Comparison of ENCODE assay signal across 17 cellular contexts in genomic region chr15:101697488-101697887, GRCh38. TPM values are rescaled to one million over a fixed set of nuclear protein-coding genes. Genes with fewer than 3 reads are reported as not detected.
DNase-seq lines count a peak whose midpoint lies in the region; ATAC-seq and TF ChIP-seq lines count a peak whose summit lies in the region.
"Had no signal": no experiment of that assay in that cellular context is flagged by ENCODE, and none has a peak within 500 bp of the region (broad histone marks: within the 10 kb centered on the region; RNA-seq: fewer than 3 reads in every experiment).

No MANE protein-coding gene starts in this region.

- POLR2A ChIA-PET in activated CD8-positive, alpha-beta T cell treated with anti-CD3 and anti-CD28 coated beads, Interleukin-2, amount 10 ng/mL, durations not matched to agents 7 days and 5 days (lab: Charles Lee), result interaction anchor here (0.7 kb wide), 1 partner anchor 56 kb away, joined by 3 read pairs; no protein-coding TSS in a partner anchor
- POLR2A ChIA-PET in activated CD8-positive, alpha-beta T cell treated with anti-CD3 and anti-CD28 coated beads for 36 hours (lab: Charles Lee), result interaction anchor here (1.4 kb wide), 1 partner anchor 9 kb away, joined by 4 read pairs; no protein-coding TSS in a partner anchor
- POLR2A ChIA-PET in CD4-positive, alpha-beta T cell (lab: Charles Lee), result interaction anchor here (1.2 kb wide), 1 partner anchor 26 kb away, joined by 7 read pairs; the partner anchor contains the start of gene TARS3

- H3K27ac Mint-ChIP-seq in activated CD8-positive, alpha-beta T cell treated with anti-CD3 and anti-CD28 coated beads, Interleukin-2, amount 10 ng/mL, durations not matched to agents 7 days and 5 days, result peak overlapping the region; percentile 39
- H3K27ac Mint-ChIP-seq in activated CD8-positive, alpha-beta T cell treated with anti-CD3 and anti-CD28 coated beads for 36 hours, result no peak overlapping the region
- peak overlapping the region; percentile 88 for H3K27ac Mint-ChIP-seq in CD4-positive, alpha-beta T cell
- peak overlapping the region; percentile 53 for H3K27ac Mint-ChIP-seq in T-helper 17 cell
- H3K27ac Mint-ChIP-seq: H9 had no signal

- peaks cover 61% of the 10 kb centered on the region for H3K36me3 Mint-ChIP-seq in activated CD8-positive, alpha-beta T cell treated with anti-CD3 and anti-CD28 coated beads, Interleukin-2, amount 10 ng/mL, durations not matched to agents 7 days and 5 days (ENCODE audit: low read depth)
- H3K36me3 Mint-ChIP-seq in activated CD8-positive, alpha-beta T cell treated with anti-CD3 and anti-CD28 coated beads for 36 hours (ENCODE audit: low read depth), result peaks cover 57% of the 10 kb centered on the region
- peaks cover 95% of the 10 kb centered on the region for H3K36me3 Mint-ChIP-seq in CD4-positive, alpha-beta T cell (ENCODE audit: low read depth)
- H3K36me3 Mint-ChIP-seq in T-helper 17 cell (ENCODE audit: low read depth), result peaks cover 13% of the 10 kb centered on the region

- no peaks in the 10 kb centered on the region for H3K9me3 Mint-ChIP-seq in activated CD8-positive, alpha-beta T cell treated with anti-CD3 and anti-CD28 coated beads, Interleukin-2, amount 10 ng/mL, durations not matched to agents 7 days and 5 days (ENCODE audit: insufficient read depth)
- H3K9me3 Mint-ChIP-seq in activated CD8-positive, alpha-beta T cell treated with anti-CD3 and anti-CD28 coated beads for 36 hours, result no peaks in the 10 kb centered on the region
- H3K9me3 Mint-ChIP-seq in CD4-positive, alpha-beta T cell, result no peaks in the 10 kb centered on the region
- H3K9me3 Mint-ChIP-seq: H9 had no signal

- no peak overlapping the region for H3K4me3 ChIP-seq in esophagus muscularis mucosa
- H3K4me3 ChIP-seq: GM12878, MG63 had no signal

- peaks cover 54 to 100% (median 90%) of the 10 kb centered on the region in 4 donors for H3K36me3 ChIP-seq in esophagus muscularis mucosa

- no peak overlapping the region for H3K4me3 Mint-ChIP-seq in activated CD8-positive, alpha-beta T cell treated with anti-CD3 and anti-CD28 coated beads, Interleukin-2, amount 10 ng/mL, durations not matched to agents 7 days and 5 days
- no peak overlapping the region for H3K4me3 Mint-ChIP-seq in activated CD8-positive, alpha-beta T cell treated with anti-CD3 and anti-CD28 coated beads for 36 hours
- H3K4me3 Mint-ChIP-seq in CD4-positive, alpha-beta T cell, result peak overlapping the region; percentile 76
- H3K4me3 Mint-ChIP-seq in T-helper 17 cell, result peak overlapping the region; percentile 68
- H3K4me3 Mint-ChIP-seq: H9 had no signal

- H3K27me3 ChIP-seq in CD4-positive, alpha-beta T cell (ENCODE audit: control insufficient read depth, insufficient read depth, low read length), result no peaks in the 10 kb centered on the region
- no peaks in the 10 kb centered on the region for H3K27me3 ChIP-seq in esophagus muscularis mucosa
- H3K27me3 ChIP-seq: MG63 had no signal

- H3K4me1 Mint-ChIP-seq in activated CD8-positive, alpha-beta T cell treated with anti-CD3 and anti-CD28 coated beads, Interleukin-2, amount 10 ng/mL, durations not matched to agents 7 days and 5 days (ENCODE audit: low read depth), result peaks cover 28% of the 10 kb centered on the region
- peaks cover 27% of the 10 kb centered on the region for H3K4me1 Mint-ChIP-seq in activated CD8-positive, alpha-beta T cell treated with anti-CD3 and anti-CD28 coated beads for 36 hours (ENCODE audit: low read depth)
- peaks cover 44% of the 10 kb centered on the region for H3K4me1 Mint-ChIP-seq in CD4-positive, alpha-beta T cell (ENCODE audit: low read depth)
- peaks cover 21% of the 10 kb centered on the region for H3K4me1 Mint-ChIP-seq in T-helper 17 cell

- no peak for DNase-seq in activated CD8-positive, alpha-beta T cell treated with anti-CD3 and anti-CD28 coated beads, Interleukin-2, amount 10 ng/mL, durations not matched to agents 7 days and 5 days
- no peak for DNase-seq in activated CD8-positive, alpha-beta T cell treated with anti-CD3 and anti-CD28 coated beads for 36 hours
- peak in 1 of 10 experiments; percentile 2 for DNase-seq in CD4-positive, alpha-beta T cell
- no peak for DNase-seq in T-helper 17 cell
- peak; percentile 7 for DNase-seq in esophagus muscularis mucosa (ENCODE audit: extremely low spot score)
- DNase-seq in DMS153 (lab: John Stamatoyannopoulos, UW), result no peak
- no peak for DNase-seq in OCI-M1 (lab: John Stamatoyannopoulos, UW)
- DNase-seq: C1 segment of cervical spinal cord, H9, MG63, NCI-H1092 treated with DMSO at 0.1 percent for 48 hours, NCI-H1694, NCI-H345, NCI-H526 treated with DMSO at 0.1 percent for 48 hours had no signal

- ATAC-seq in activated CD8-positive, alpha-beta T cell treated with anti-CD3 and anti-CD28 coated beads, Interleukin-2, amount 10 ng/mL, durations not matched to agents 7 days and 5 days, result peak; percentile 72
- no peak for ATAC-seq in activated CD8-positive, alpha-beta T cell treated with anti-CD3 and anti-CD28 coated beads for 36 hours
- ATAC-seq in CD4-positive, alpha-beta T cell (ENCODE audit: poor library complexity), result peak; percentile 90
- ATAC-seq in T-helper 17 cell (peak; percentile 68), GM18858 (IDR thresholded peaks at IDR 0.05; ENCODE audit: unreplicated experiment) (no peak)
- ATAC-seq: GM12878 had no signal

- no peak for TF ChIP-seq EP300 in esophagus muscularis mucosa (IDR thresholded peaks at IDR 0.05)

- TF ChIP-seq CTCF in activated CD8-positive, alpha-beta T cell treated with anti-CD3 and anti-CD28 coated beads for 36 hours (IDR thresholded peaks at IDR 0.05), result no peak
- no peak for TF ChIP-seq CTCF in CD4-positive, alpha-beta T cell (IDR thresholded peaks at IDR 0.05)
- TF ChIP-seq CTCF in esophagus muscularis mucosa (IDR thresholded peaks at IDR 0.05), result no peak

- CTCF ChIA-PET in activated CD8-positive, alpha-beta T cell treated with anti-CD3 and anti-CD28 coated beads, Interleukin-2, amount 10 ng/mL, durations not matched to agents 7 days and 5 days (lab: Charles Lee), result interaction anchor here (1.3 kb wide), 1 partner anchor 43 kb away, joined by 3 read pairs; no protein-coding TSS in a partner anchor
- CTCF ChIA-PET in activated CD8-positive, alpha-beta T cell treated with anti-CD3 and anti-CD28 coated beads for 36 hours (lab: Charles Lee), result interaction anchor here (1.9 kb wide), 1 partner anchor 56 kb away, joined by 4 read pairs; no protein-coding TSS in a partner anchor
- CTCF ChIA-PET in CD4-positive, alpha-beta T cell (lab: Charles Lee), result no interaction called here

- no peaks in the 10 kb centered on the region for H3K27me3 Mint-ChIP-seq in activated CD8-positive, alpha-beta T cell treated with anti-CD3 and anti-CD28 coated beads, Interleukin-2, amount 10 ng/mL, durations not matched to agents 7 days and 5 days (ENCODE audit: low read depth)
- H3K27me3 Mint-ChIP-seq in activated CD8-positive, alpha-beta T cell treated with anti-CD3 and anti-CD28 coated beads for 36 hours, result no peaks in the 10 kb centered on the region
- H3K27me3 Mint-ChIP-seq in CD4-positive, alpha-beta T cell, result no peaks in the 10 kb centered on the region
- H3K27me3 Mint-ChIP-seq in T-helper 17 cell, result no peaks in the 10 kb centered on the region

- no peaks in the 10 kb centered on the region for H3K4me1 ChIP-seq in esophagus muscularis mucosa

- intact Hi-C loops in activated CD8-positive, alpha-beta T cell treated with anti-CD3 and anti-CD28 coated beads for 36 hours (cut with micrococcal nuclease), result no loop called here
- intact Hi-C loops in CD4-positive, alpha-beta T cell (cut with DNase I, micrococcal nuclease), result loop anchor here in 1 of 2 experiments (2.0 kb wide), 1 partner anchor 27 kb away; the partner anchor contains the start of gene TARS3
- intact Hi-C loops in esophagus muscularis mucosa (cut with DNase I), result no loop called here

- 93% methylated on average over 7 of the region's 7 CpGs for WGBS in esophagus muscularis mucosa

- no peak overlapping the region for H3K27ac ChIP-seq in CD4-positive, alpha-beta T cell (ENCODE audit: low read depth, low read length)
- H3K27ac ChIP-seq in esophagus muscularis mucosa (replicated peaks in 1 of 4), result no peak overlapping the region
- H3K27ac ChIP-seq: KMS-11 had no signal

- no peaks in the 10 kb centered on the region for H3K9me3 ChIP-seq in CD4-positive, alpha-beta T cell (ENCODE audit: control insufficient read depth, low read length)
- no peaks in the 10 kb centered on the region for H3K9me3 ChIP-seq in T-helper 17 cell (ENCODE audit: control insufficient read depth, low read length, poor library complexity, severe bottlenecking)
- H3K9me3 ChIP-seq in esophagus muscularis mucosa, result no peaks in the 10 kb centered on the region
- H3K9me3 ChIP-seq: MG63 had no signal

- TF ChIP-seq POLR2A in esophagus muscularis mucosa (IDR thresholded peaks at IDR 0.05; ENCODE audit: low read depth), result no peak

RNA-seq across cellular contexts. Expression of gene TARS3, which starts 26.8 kb away (rescaled TPM):
- 1 to 10 TPM; 7.6 TPM for total RNA-seq in activated CD8-positive, alpha-beta T cell treated with anti-CD3 and anti-CD28 coated beads, Interleukin-2, amount 10 ng/mL, durations not matched to agents 7 days and 5 days
- total RNA-seq in activated CD8-positive, alpha-beta T cell treated with anti-CD3 and anti-CD28 coated beads for 36 hours, result 1 to 10 TPM; 7.2 to 8.3 TPM
- 10 to 100 TPM; 16.6 to 18.1 TPM for total RNA-seq in CD4-positive, alpha-beta T cell
- total RNA-seq in T-helper 17 cell (10 to 100 TPM; 13.4 to 17.6 TPM), esophagus muscularis mucosa (10 to 100 TPM; 16.7 to 26.6 (median 23.5) TPM)

RNA-seq across cellular contexts. Expression of gene TM2D3, which starts 45.3 kb away (rescaled TPM):
- 10 to 100 TPM; 36.8 to 38.8 TPM for total RNA-seq in activated CD8-positive, alpha-beta T cell treated with anti-CD3 and anti-CD28 coated beads, Interleukin-2, amount 10 ng/mL, durations not matched to agents 7 days and 5 days
- 10 to 100 TPM; 37.8 to 38.5 TPM for total RNA-seq in activated CD8-positive, alpha-beta T cell treated with anti-CD3 and anti-CD28 coated beads for 36 hours
- total RNA-seq in CD4-positive, alpha-beta T cell, result 100 to 1,000 TPM; 102 to 107 TPM
- total RNA-seq in T-helper 17 cell (10 to 100 TPM; 66.0 to 91.0 TPM), esophagus muscularis mucosa (10 to 100 TPM; 35.5 to 50.5 (median 40.5) TPM)

Comparison
In these comparisons a context has a peak if more than half of its experiments do, and no peak if none do; other contexts are left out.
1. ATAC-seq: peak in activated CD8-positive, alpha-beta T cell treated with anti-CD3 and anti-CD28 coated beads, Interleukin-2, amount 10 ng/mL, durations not matched to agents 7 days and 5 days (single experiment), CD4-positive, alpha-beta T cell (single experiment) and T-helper 17 cell (single experiment); none in activated CD8-positive, alpha-beta T cell treated with anti-CD3 and anti-CD28 coated beads for 36 hours (single experiment) and GM18858 (single experiment).
2. H3K4me3 Mint-ChIP-seq: peak in CD4-positive, alpha-beta T cell (single experiment) and T-helper 17 cell (single experiment); none in activated CD8-positive, alpha-beta T cell treated with anti-CD3 and anti-CD28 coated beads, Interleukin-2, amount 10 ng/mL, durations not matched to agents 7 days and 5 days (single experiment) and activated CD8-positive, alpha-beta T cell treated with anti-CD3 and anti-CD28 coated beads for 36 hours (single experiment).